25 cellular contexts compared by ENCODE assay signal in the genomic region with DNA sequence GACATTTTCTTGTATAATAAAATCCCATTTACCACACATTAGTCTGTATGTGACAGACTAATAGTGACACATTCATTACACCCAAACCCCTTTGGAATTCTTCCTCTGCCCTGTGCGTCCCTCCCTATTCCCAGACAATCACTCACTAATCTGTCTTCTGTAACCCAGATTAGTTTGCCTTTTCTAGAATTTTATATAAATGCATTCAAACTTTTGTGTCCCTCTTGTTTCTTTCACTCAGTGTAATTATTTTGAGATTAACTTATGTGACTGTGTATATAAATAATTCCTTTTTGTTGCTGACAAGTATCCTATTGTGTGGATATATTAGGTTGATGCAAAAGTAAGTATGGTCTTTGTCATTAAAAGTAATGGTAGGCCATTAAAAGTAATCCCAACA.
"Had no signal": no experiment of that assay in that cellular context is flagged by ENCODE, and none has a peak within 500 bp of the region (broad histone marks: within the 10 kb centered on the region; RNA-seq: fewer than 3 reads in every experiment).

No MANE protein-coding gene starts in this region.

- ATAC-seq: natural killer cell; psoas muscle; right cardiac atrium; right lobe of liver; stimulated activated effector memory CD8-positive, alpha-beta T cell treated with anti-CD3 and anti-CD28 coated beads, Interleukin-12 subunit alpha, Interleukin-12 subunit beta, amount 100 ng/mL, for 72 hours; stimulated activated naive B cell treated with anti-CD40 and anti-IgM and Interleukin-4, amounts not matched to agents 10 μg/mL and 1 μg/mL and 100 μg/mL, for 72 hours; stimulated activated naive CD8-positive, alpha-beta T cell treated with anti-CD3 and anti-CD28 coated beads, Interleukin-15, amount 100 ng/mL, for 72 hours; upper lobe of right lung had no signal

- DNase-seq: natural killer cell; occipital lobe; ovary; posterior cingulate gyrus; psoas muscle; right cardiac atrium; right lobe of liver; sigmoid colon; small intestine; stimulated activated CD4-positive, alpha-beta T cell treated with anti-CD3 and anti-CD28 coated beads, Interleukin-15, amount 100 ng/mL, for 24 hours; stimulated activated CD4-positive, alpha-beta T cell treated with anti-CD3 and anti-CD28 coated beads, Interleukin-2, amount 100 ng/mL, for 24 hours; stimulated activated CD4-positive, alpha-beta T cell treated with anti-CD3 and anti-CD28 coated beads, Interleukin-2, amount 100 ng/mL, for 48 hours; stimulated activated CD4-positive, alpha-beta T cell treated with anti-CD3 and anti-CD28 coated beads, Interleukin-4, amount 100 ng/mL, for 24 hours; stimulated activated naive B cell treated with anti-CD40 and anti-IgM and Interleukin-4, amounts not matched to agents 10 μg/mL and 1 μg/mL and 100 μg/mL, for 72 hours; stimulated activated naive CD4-positive, alpha-beta T cell treated with Interleukin-2 at 50 U/mL for 16 hours; stimulated activated naive CD8-positive, alpha-beta T cell treated with anti-CD3 and anti-CD28 coated beads, Interleukin-15, amount 100 ng/mL, for 72 hours; substantia nigra; testis; tibial artery; transverse colon; upper lobe of right lung; uterus had no signal

- H3K4me3 ChIP-seq: neural progenitor cell, ovary, psoas muscle, right lobe of liver, sigmoid colon, suprapubic skin, testis, tibial artery, transverse colon, upper lobe of right lung, uterus had no signal

- H3K9me3 ChIP-seq: ovary, psoas muscle, right lobe of liver, sigmoid colon, suprapubic skin, testis, tibial artery, transverse colon, upper lobe of right lung, uterus had no signal

- H3K27me3 ChIP-seq: neural progenitor cell, ovary, right lobe of liver, sigmoid colon, suprapubic skin, testis, tibial artery, transverse colon, upper lobe of right lung, uterus had no signal

- H3K36me3 ChIP-seq: neural progenitor cell, ovary, right lobe of liver, sigmoid colon, suprapubic skin, tibial artery, transverse colon, upper lobe of right lung, uterus had no signal

- H3K4me1 ChIP-seq: neural progenitor cell, psoas muscle, right lobe of liver, sigmoid colon, testis, tibial artery, transverse colon, upper lobe of right lung, uterus had no signal
